29 cellular contexts compared by ENCODE assay signal in genomic region chr7:92915348-92915747, GRCh38.
"Had no signal": no experiment of that assay in that cellular context is flagged by ENCODE, and none has a peak within 500 bp of the region (broad histone marks: within the 10 kb centered on the region; RNA-seq: fewer than 3 reads in every experiment).

No MANE protein-coding gene starts in this region.

- H3K36me3 ChIP-seq: left lung, lower lobe of right lung, neutrophil, ovary, right atrium auricular region, right lobe of liver, stomach, thyroid gland, transverse colon, upper lobe of left lung, vagina had no signal

- ATAC-seq: left colon; left lung; lower lobe of right lung; mucosa of descending colon; naive thymus-derived CD4-positive, alpha-beta T cell; natural killer cell treated with Interleukin-12 subunit alpha and Interleukin-12 subunit beta and Interleukin-15 and Interleukin-18, amount 100 ng/mL, for 72 hours; right lobe of liver; stimulated activated naive B cell treated with anti-CD40 and anti-IgM and Interleukin-4, amounts not matched to agents 10 μg/mL and 1 μg/mL and 100 μg/mL, for 72 hours; stimulated activated naive CD8-positive, alpha-beta T cell treated with anti-CD3 and anti-CD28 coated beads, Interleukin-15, Interleukin-2, amounts not matched to agents 100 U/mL and 50 U/mL, for 24 hours had no signal

- H3K9me3 ChIP-seq: lower lobe of right lung, mucosa of descending colon, neutrophil, ovary, right atrium auricular region, right lobe of liver, stomach, testis, thyroid gland, transverse colon, upper lobe of left lung, vagina had no signal

- H3K27ac Mint-ChIP-seq: immature natural killer cell; naive thymus-derived CD4-positive, alpha-beta T cell; stimulated activated naive B cell treated with anti-CD40 and anti-IgM and Interleukin-4, amounts not matched to agents 10 μg/mL and 1 μg/mL and 100 μg/mL, for 72 hours had no signal

- H3K4me1 ChIP-seq: left lung, right atrium auricular region, right lobe of liver, transverse colon, vagina had no signal

- H3K4me3 ChIP-seq: left lung, lower lobe of right lung, mucosa of descending colon, ovary, right atrium auricular region, right lobe of liver, smooth muscle cell, stomach, testis, thyroid gland, transverse colon, upper lobe of left lung, vagina had no signal

- H3K27ac ChIP-seq: left lung, lower lobe of right lung, neutrophil, ovary, right atrium auricular region, right lobe of liver, stomach, testis, thyroid gland, transverse colon, upper lobe of left lung, vagina had no signal

- H3K4me1 Mint-ChIP-seq: immature natural killer cell; naive thymus-derived CD4-positive, alpha-beta T cell; stimulated activated naive B cell treated with anti-CD40 and anti-IgM and Interleukin-4, amounts not matched to agents 10 μg/mL and 1 μg/mL and 100 μg/mL, for 72 hours had no signal

- H3K4me3 Mint-ChIP-seq: immature natural killer cell; naive thymus-derived CD4-positive, alpha-beta T cell; natural killer cell treated with Interleukin-12 subunit alpha and Interleukin-12 subunit beta and Interleukin-15 and Interleukin-18, amount 100 ng/mL, for 72 hours; stimulated activated naive B cell treated with anti-CD40 and anti-IgM and Interleukin-4, amounts not matched to agents 10 μg/mL and 1 μg/mL and 100 μg/mL, for 72 hours had no signal

- DNase-seq: hypothalamus; immature natural killer cell; kidney; left colon; left lung; lower lobe of right lung; mammary epithelial cell; mesenchymal stem cell; midbrain; mucosa of descending colon; naive thymus-derived CD4-positive, alpha-beta T cell; ovary; right lobe of liver; stimulated activated CD4-positive, alpha-beta T cell treated with anti-CD3 and anti-CD28 coated beads, Interleukin-1b, Interleukin-23, amount 100 ng/mL, for 48 hours; stimulated activated CD4-positive, alpha-beta T cell treated with anti-CD3 and anti-CD28 coated beads, Interleukin-2, amount 100 ng/mL, for 48 hours; stimulated activated naive B cell treated with anti-CD40 and anti-IgM and Interleukin-4, amounts not matched to agents 10 μg/mL and 1 μg/mL and 100 μg/mL, for 72 hours; stimulated activated naive CD8-positive, alpha-beta T cell treated with anti-CD3 and anti-CD28 coated beads, Interleukin-15, Interleukin-2, amounts not matched to agents 100 U/mL and 50 U/mL, for 24 hours; stomach; testis; thyroid gland; transverse colon; upper lobe of left lung had no signal

- H3K27me3 Mint-ChIP-seq: natural killer cell treated with Interleukin-12 subunit alpha and Interleukin-12 subunit beta and Interleukin-15 and Interleukin-18, amount 100 ng/mL, for 72 hours; progenitor cell of endocrine pancreas; stimulated activated naive B cell treated with anti-CD40 and anti-IgM and Interleukin-4, amounts not matched to agents 10 μg/mL and 1 μg/mL and 100 μg/mL, for 72 hours had no signal

- H3K4me2 ChIP-seq: smooth muscle cell had no signal

- H3K27me3 ChIP-seq: left lung, neutrophil, ovary, right atrium auricular region, right lobe of liver, stomach, testis, thyroid gland, transverse colon, upper lobe of left lung, vagina had no signal

- H3K9me3 Mint-ChIP-seq: immature natural killer cell; natural killer cell treated with Interleukin-12 subunit alpha and Interleukin-12 subunit beta and Interleukin-15 and Interleukin-18, amount 100 ng/mL, for 72 hours had no signal

- FAIRE-seq: islet of Langerhans, kidney had no signal

- H3K36me3 Mint-ChIP-seq: immature natural killer cell; natural killer cell treated with Interleukin-12 subunit alpha and Interleukin-12 subunit beta and Interleukin-15 and Interleukin-18, amount 100 ng/mL, for 72 hours; stimulated activated naive B cell treated with anti-CD40 and anti-IgM and Interleukin-4, amounts not matched to agents 10 μg/mL and 1 μg/mL and 100 μg/mL, for 72 hours had no signal
